ENCODE assay signal across 25 cellular contexts in genomic region chr4:7511509-7511908, GRCh38.
"Had no signal": no experiment of that assay in that cellular context is flagged by ENCODE, and none has a peak within 500 bp of the region (broad histone marks: within the 10 kb centered on the region; RNA-seq: fewer than 3 reads in every experiment).

No MANE protein-coding gene starts in this region.

- H3K4me1 ChIP-seq: upper lobe of left lung, vagina had no signal

- DNase-seq: activated B cell treated with CpG ODN at 0.5 μM for 24 hours; activated CD4-positive, alpha-beta T cell treated with anti-CD3 and anti-CD28 coated beads for 36 hours; activated CD8-positive, alpha-beta memory T cell treated with anti-CD3 and anti-CD28 coated beads, Interleukin-2, amount 10 ng/mL, durations not matched to agents 7 days and 5 days; activated CD8-positive, alpha-beta T cell treated with anti-CD3 and anti-CD28 coated beads, Interleukin-2, amount 10 ng/mL, durations not matched to agents 7 days and 5 days; activated naive CD4-positive, alpha-beta T cell; activated T-cell treated with anti-CD3 and anti-CD28 coated beads, Interleukin-2, amount 50 U/mL, for 72 hours; dermis blood vessel endothelial cell; effector CD4-positive, alpha-beta T cell; foreskin melanocyte; left ventricle myocardium superior; midbrain; ovary; right lobe of liver; stimulated activated CD4-positive, alpha-beta T cell treated with anti-CD3 and anti-CD28 coated beads, Interleukin-12 subunit alpha, Interleukin-12 subunit beta, amount 100 ng/mL, for 4 hours; stimulated activated CD4-positive, alpha-beta T cell treated with anti-CD3 and anti-CD28 coated beads, Interleukin-4, amount 100 ng/mL, for 24 hours; stimulated activated naive CD8-positive, alpha-beta T cell treated with anti-CD3 and anti-CD28 coated beads, Interleukin-15, amount 100 ng/mL, for 72 hours; substantia nigra; upper lobe of left lung had no signal

- H3K36me3 ChIP-seq: esophagus muscularis mucosa, ovary, right lobe of liver, upper lobe of left lung, vagina had no signal

- H3K4me3 Mint-ChIP-seq: activated B cell treated with CpG ODN at 0.5 μM for 24 hours; activated CD4-positive, alpha-beta T cell treated with anti-CD3 and anti-CD28 coated beads for 36 hours; activated CD8-positive, alpha-beta memory T cell treated with anti-CD3 and anti-CD28 coated beads, Interleukin-2, amount 10 ng/mL, durations not matched to agents 7 days and 5 days; activated CD8-positive, alpha-beta T cell treated with anti-CD3 and anti-CD28 coated beads, Interleukin-2, amount 10 ng/mL, durations not matched to agents 7 days and 5 days; activated T-cell treated with anti-CD3 and anti-CD28 coated beads, Interleukin-2, amount 50 U/mL, for 72 hours; natural killer cell treated with Interleukin-12 subunit alpha and Interleukin-12 subunit beta and Interleukin-15 and Interleukin-18, amount 100 ng/mL, for 72 hours; stimulated activated memory B cell treated with anti-CD40 and anti-IgM and Interleukin-4, amounts not matched to agents 10 μg/mL and 1 μg/mL and 100 μg/mL, for 72 hours; stimulated activated naive CD8-positive, alpha-beta T cell treated with anti-CD3 and anti-CD28 coated beads, Interleukin-15, amount 100 ng/mL, for 72 hours had no signal

- H3K27me3 ChIP-seq: esophagus muscularis mucosa, ovary, right lobe of liver, upper lobe of left lung, vagina had no signal

- H3K27ac ChIP-seq: esophagus muscularis mucosa, ovary, right lobe of liver, skin epidermis, upper lobe of left lung, vagina had no signal

- H3K9me3 Mint-ChIP-seq: activated B cell treated with CpG ODN at 0.5 μM for 24 hours; activated naive CD4-positive, alpha-beta T cell treated with anti-CD3 and anti-CD28 coated beads, Interleukin-2, amount 50 U/mL, for 72 hours; activated T-cell treated with anti-CD3 and anti-CD28 coated beads, Interleukin-2, amount 50 U/mL, for 72 hours; natural killer cell treated with Interleukin-12 subunit alpha and Interleukin-12 subunit beta and Interleukin-15 and Interleukin-18, amount 100 ng/mL, for 72 hours; stimulated activated naive CD8-positive, alpha-beta T cell treated with anti-CD3 and anti-CD28 coated beads, Interleukin-15, amount 100 ng/mL, for 72 hours had no signal

- H3K27ac Mint-ChIP-seq: activated B cell treated with CpG ODN at 0.5 μM for 24 hours; activated CD4-positive, alpha-beta T cell treated with anti-CD3 and anti-CD28 coated beads for 36 hours; activated CD8-positive, alpha-beta memory T cell treated with anti-CD3 and anti-CD28 coated beads, Interleukin-2, amount 10 ng/mL, durations not matched to agents 7 days and 5 days; activated CD8-positive, alpha-beta T cell treated with anti-CD3 and anti-CD28 coated beads, Interleukin-2, amount 10 ng/mL, durations not matched to agents 7 days and 5 days; activated naive CD4-positive, alpha-beta T cell treated with anti-CD3 and anti-CD28 coated beads, Interleukin-2, amount 50 U/mL, for 72 hours; activated T-cell treated with anti-CD3 and anti-CD28 coated beads, Interleukin-2, amount 50 U/mL, for 72 hours; natural killer cell treated with Interleukin-12 subunit alpha and Interleukin-12 subunit beta and Interleukin-15 and Interleukin-18, amount 100 ng/mL, for 72 hours; progenitor cell of endocrine pancreas; stimulated activated memory B cell treated with anti-CD40 and anti-IgM and Interleukin-4, amounts not matched to agents 10 μg/mL and 1 μg/mL and 100 μg/mL, for 72 hours; stimulated activated naive CD8-positive, alpha-beta T cell treated with anti-CD3 and anti-CD28 coated beads, Interleukin-15, amount 100 ng/mL, for 72 hours had no signal

- H3K36me3 Mint-ChIP-seq: activated CD8-positive, alpha-beta memory T cell treated with anti-CD3 and anti-CD28 coated beads, Interleukin-2, amount 10 ng/mL, durations not matched to agents 7 days and 5 days; activated naive CD4-positive, alpha-beta T cell treated with anti-CD3 and anti-CD28 coated beads, Interleukin-2, amount 50 U/mL, for 72 hours; natural killer cell treated with Interleukin-12 subunit alpha and Interleukin-12 subunit beta and Interleukin-15 and Interleukin-18, amount 100 ng/mL, for 72 hours; stimulated activated memory B cell treated with anti-CD40 and anti-IgM and Interleukin-4, amounts not matched to agents 10 μg/mL and 1 μg/mL and 100 μg/mL, for 72 hours had no signal

- H3K9me3 ChIP-seq: esophagus muscularis mucosa, ovary, right lobe of liver, upper lobe of left lung, vagina had no signal

- H3K4me3 ChIP-seq: esophagus muscularis mucosa, ovary, right lobe of liver, skin epidermis, upper lobe of left lung, vagina had no signal

- H3K4me1 Mint-ChIP-seq: activated CD4-positive, alpha-beta T cell treated with anti-CD3 and anti-CD28 coated beads for 36 hours; stimulated activated memory B cell treated with anti-CD40 and anti-IgM and Interleukin-4, amounts not matched to agents 10 μg/mL and 1 μg/mL and 100 μg/mL, for 72 hours; stimulated activated naive CD8-positive, alpha-beta T cell treated with anti-CD3 and anti-CD28 coated beads, Interleukin-15, amount 100 ng/mL, for 72 hours had no signal
